Comparison of ENCODE assay signal across 8 cellular contexts in genomic region chr19:1863308-1863637, GRCh38. TPM values are rescaled to one million over a fixed set of nuclear protein-coding genes. Genes with fewer than 3 reads are reported as not detected.
A peak's percentile ranks its signal among the peaks of the same experiment; 100 is the strongest.
DNase-seq lines count a peak whose midpoint lies in the region; ATAC-seq, FAIRE-seq and TF ChIP-seq lines count a peak whose summit lies in the region.

KLF16 (minus strand) TSS chr19:1863579; CDS start chr19:1863497, 82 bp downstream.

- peak within 1 kb of the TSS; percentile 82 for H4K91ac ChIP-seq in trophoblast cell (ENCODE audit: low read depth, low read length)

- H3K27ac ChIP-seq in PC-3 (ENCODE audit: low read length), result peak within 1 kb of the TSS; percentile 80
- H3K27ac ChIP-seq in esophagus muscularis mucosa (replicated peaks in 1 of 4), result peak within 1 kb of the TSS; percentile 77 to 94 (median 90)
- H3K27ac ChIP-seq in trophoblast cell (ENCODE audit: low read depth, low read length), result peak within 1 kb of the TSS; percentile 54

- no peaks in the 10 kb centered on the region for H3F3A ChIP-seq in PC-3 (ENCODE audit: low read length, unreplicated experiment)

- H3K14ac ChIP-seq in trophoblast cell (ENCODE audit: low read length), result peak within 1 kb of the TSS; percentile 81

- intact Hi-C loops in PC-3 (cut with micrococcal nuclease) (no loop called here), esophagus muscularis mucosa (cut with DNase I) (no loop called here)

- H2AK5ac ChIP-seq in trophoblast cell (ENCODE audit: low read length), result no peak within 1 kb of the TSS

- peak within 1 kb of the TSS; percentile 74 for H3K18ac ChIP-seq in trophoblast cell (ENCODE audit: low read length)

- H2AFZ ChIP-seq in PC-3 (ENCODE audit: low read length), result peak within 1 kb of the TSS; percentile 76
- peak within 1 kb of the TSS; percentile 77 for H2AFZ ChIP-seq in trophoblast cell (ENCODE audit: insufficient read depth, low read length, poor library complexity)

- DNase-seq in PC-3 (no peak), esophagus muscularis mucosa (ENCODE audit: extremely low spot score) (no peak), trophoblast cell (no peak), urothelium cell line (ENCODE audit: low spot score) (no peak), activated gamma-delta T cell (lab: John Stamatoyannopoulos, UW) (no peak), 8988T (no peak)

- no peak within 1 kb of the TSS for H2BK12ac ChIP-seq in trophoblast cell (ENCODE audit: low read length)

- CTCF ChIA-PET in PC-3 (lab: Charles Lee), result no interaction called here

- H2BK120ac ChIP-seq in trophoblast cell (ENCODE audit: insufficient read depth, low read length, poor library complexity), result peak within 1 kb of the TSS; percentile 62

- H3K4me1 ChIP-seq in PC-3 (ENCODE audit: insufficient read depth, low read length) (peaks cover 10% of the 10 kb centered on the region; the same call in 1 of the 2 replicates), esophagus muscularis mucosa (peaks cover 36 to 62% (median 55%) of the 10 kb centered on the region in 4 donors), trophoblast cell (ENCODE audit: control insufficient read depth in 1 of 2, insufficient read depth in 2 of 2, low read length in 2 of 2) (peaks cover 18 to 23% of the 10 kb centered on the region in 2 experiments)

- H3K79me2 ChIP-seq in PC-3 (ENCODE audit: low read length) (peaks cover 44% of the 10 kb centered on the region), trophoblast cell (ENCODE audit: control insufficient read depth, insufficient read depth, low read length, poor library complexity) (peaks cover 9% of the 10 kb centered on the region)

- TF ChIP-seq POLR2A in esophagus muscularis mucosa (IDR thresholded peaks at IDR 0.05; ENCODE audit: low read depth), result no peak

- peak within 1 kb of the TSS; percentile 77 for H4K8ac ChIP-seq in trophoblast cell (ENCODE audit: low read depth, low read length)

- TF ChIP-seq EP300 in esophagus muscularis mucosa (IDR thresholded peaks at IDR 0.05), result no peak

- peaks cover 12% of the 10 kb centered on the region for H3K79me1 ChIP-seq in trophoblast cell (ENCODE audit: low read length)

- WGBS in esophagus muscularis mucosa, result 0% methylated on average over 14 of the region's 66 CpGs
- WGBS in trophoblast cell (ENCODE audit: extremely low coverage, insufficient coverage, insufficient read length), result no CpG with 5 or more reads among the region's 66 CpGs

- peaks cover 27% of the 10 kb centered on the region for H4K20me1 ChIP-seq in PC-3 (ENCODE audit: low read length)

- H3K9me3 ChIP-seq in PC-3 (ENCODE audit: low read length) (no peaks in the 10 kb centered on the region), esophagus muscularis mucosa (no peaks in the 10 kb centered on the region), trophoblast cell (ENCODE audit: insufficient read depth, low read depth, low read length) (no peaks in the 10 kb centered on the region)

- peak within 1 kb of the TSS; percentile 79 for H4K12ac ChIP-seq in trophoblast cell (ENCODE audit: low read depth, low read length)

- no peaks in the 10 kb centered on the region for H3K27me3 ChIP-seq in PC-3 (ENCODE audit: low read length)
- H3K27me3 ChIP-seq in esophagus muscularis mucosa, result peaks cover 0 to 40% (median 5%) of the 10 kb centered on the region in 4 donors
- H3K27me3 ChIP-seq in trophoblast cell (ENCODE audit: insufficient read depth, low read length), result peaks cover 10% of the 10 kb centered on the region

- H3K9me2 ChIP-seq in PC-3 (replicated peaks; ENCODE audit: low read length), result no peaks in the 10 kb centered on the region

- no peak for TF ChIP-seq CTCF in PC-3 (conservative IDR thresholded peaks at IDR 0.05; ENCODE audit: low read depth, low read length)
- TF ChIP-seq CTCF in esophagus muscularis mucosa (IDR thresholded peaks at IDR 0.05), result no peak

- H2BK5ac ChIP-seq in trophoblast cell (ENCODE audit: low read depth, low read length, poor library complexity), result peak within 1 kb of the TSS; percentile 58

- no TSS peak for BruUV-seq in PC-3 (replicated peaks; lab: Mats Ljungman, UMichigan)

- ATAC-seq in GM19324 (IDR thresholded peaks at IDR 0.05; ENCODE audit: low FRiP score, unreplicated experiment), result peak; percentile 13
- no peak; the same call in 1 of the 2 replicates for ATAC-seq in PC-3
- ATAC-seq in HG03196 (IDR thresholded peaks at IDR 0.05; ENCODE audit: unreplicated experiment), result no peak

- H3K36me3 ChIP-seq in PC-3 (ENCODE audit: low read depth, low read length) (no peaks in the 10 kb centered on the region), esophagus muscularis mucosa (no peaks in the 10 kb centered on the region), trophoblast cell (ENCODE audit: control insufficient read depth in 1 of 2, insufficient read depth in 2 of 2, low read length in 2 of 2) (no peaks in the 10 kb centered on the region)

- H3K23ac ChIP-seq in trophoblast cell (ENCODE audit: low read length), result no peak within 1 kb of the TSS

- FAIRE-seq in urothelium cell line (lab: Jason Lieb, UNC), result no peak

- H3K4me3 ChIP-seq in PC-3 (ENCODE audit: low read length) (peak within 1 kb of the TSS; percentile 94), esophagus muscularis mucosa (peak within 1 kb of the TSS; percentile 72 to 94 (median 80)), trophoblast cell (ENCODE audit: low read depth, low read length) (peak within 1 kb of the TSS; percentile 84)

- POLR2A ChIA-PET in PC-3 (lab: Charles Lee; ENCODE audit: unreplicated experiment), result no interaction called here

- H3K9ac ChIP-seq in PC-3 (ENCODE audit: low read length) (peak within 1 kb of the TSS; percentile 97), trophoblast cell (ENCODE audit: low read length) (peak within 1 kb of the TSS; percentile 54)

- H3K4me2 ChIP-seq in PC-3 (ENCODE audit: low read length) (peak within 1 kb of the TSS; percentile 95), trophoblast cell (ENCODE audit: low read length) (peak within 1 kb of the TSS; percentile 94)

- H3K4ac ChIP-seq in trophoblast cell (ENCODE audit: low read depth, low read length), result peak within 1 kb of the TSS; percentile 59

RNA-seq across cellular contexts. Expression of gene KLF16, which starts in this region (rescaled TPM):
- total RNA-seq in PC-3 (2014; rRNA removed), result 15.1 and 20.9 TPM in 2 replicates
- 10 to 100 TPM in 1 of 4 donors, 1 to 10 TPM in 3; 2.5 to 10.8 (median 8.5) TPM for total RNA-seq in esophagus muscularis mucosa
- 18.5 and 21.1 TPM in 2 replicates for polyA plus RNA-seq in trophoblast cell (2013)
